ENCODE assay signal across 8 cellular contexts in the genomic region with DNA sequence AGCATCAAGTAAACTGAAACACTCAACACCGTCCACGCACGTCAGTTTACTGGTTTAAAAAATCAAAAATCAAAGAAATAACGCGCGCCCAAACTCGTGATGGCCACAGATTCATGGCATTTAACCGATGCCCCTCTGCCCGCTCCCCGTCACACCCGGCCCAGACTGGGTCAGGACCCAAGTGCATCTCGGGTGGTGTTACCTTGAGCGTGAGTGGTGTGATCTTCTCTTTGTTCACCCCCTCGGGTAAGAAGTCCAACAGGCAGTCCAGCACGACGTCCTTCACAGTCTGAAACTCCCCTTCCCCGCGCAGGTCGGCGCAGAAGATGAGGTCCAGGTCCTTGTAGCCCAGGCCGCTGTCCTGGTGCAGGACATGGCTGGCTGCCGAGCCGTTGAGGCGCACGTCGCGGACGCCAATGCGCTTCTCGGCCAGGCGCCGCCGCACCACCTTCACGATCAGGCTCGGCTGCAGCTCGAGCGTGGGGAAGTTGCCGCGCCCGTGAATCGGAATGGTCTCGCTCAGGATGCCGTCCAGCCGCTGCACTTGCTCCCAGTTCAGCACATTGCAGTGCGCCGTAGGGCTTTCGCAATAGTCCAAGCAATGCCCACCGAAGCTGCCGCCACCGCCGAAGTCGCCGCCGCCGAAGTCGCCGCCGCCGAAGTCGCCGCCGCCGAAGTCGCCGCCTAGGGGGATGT. TPM values are rescaled to one million over a fixed set of nuclear protein-coding genes. Genes with fewer than 3 reads are reported as not detected.
DNase-seq lines count a peak whose midpoint lies in the region; ATAC-seq and TF ChIP-seq lines count a peak whose summit lies in the region.

No MANE protein-coding gene starts in this region.

- no peaks in the 10 kb centered on the region for H3K9me3 Mint-ChIP-seq in stimulated activated effector memory CD8-positive, alpha-beta T cell treated with anti-CD3 and anti-CD28 coated beads, Interleukin-12 subunit alpha, Interleukin-12 subunit beta, amount 100 ng/mL, for 72 hours

- no peak overlapping the region for H3K27ac Mint-ChIP-seq in stimulated activated effector memory CD8-positive, alpha-beta T cell treated with anti-CD3 and anti-CD28 coated beads, Interleukin-12 subunit alpha, Interleukin-12 subunit beta, amount 100 ng/mL, for 72 hours

- TF ChIP-seq CTCF in lower lobe of right lung (IDR thresholded peaks at IDR 0.05) = no peak

- peak overlapping the region; percentile 77 for H3K4me3 ChIP-seq in HUES48 (ENCODE audit: low read depth, low read length)
- H3K4me3 ChIP-seq in lower lobe of right lung = peak overlapping the region; percentile 68

- H3K4me1 ChIP-seq in HUES48 (ENCODE audit: control insufficient read depth, insufficient read depth, low read length) = peaks cover 8% of the 10 kb centered on the region
- H3K4me1 ChIP-seq in lower lobe of right lung = peaks cover 27% of the 10 kb centered on the region

- H3K27ac ChIP-seq in HUES48 (ENCODE audit: low read depth, low read length) = peak overlapping the region; percentile 50
- peak overlapping the region; percentile 95 for H3K27ac ChIP-seq in lower lobe of right lung

- intact Hi-C loops in lower lobe of right lung (cut with DNase I) = no loop called here

- H3K36me3 ChIP-seq in HUES48 (ENCODE audit: control insufficient read depth, insufficient read depth, low read length) = no peaks in the 10 kb centered on the region
- peaks cover 4% of the 10 kb centered on the region for H3K36me3 ChIP-seq in lower lobe of right lung

- H3K27me3 ChIP-seq in HUES48 (ENCODE audit: control insufficient read depth, insufficient read depth, low read length) (peaks cover 42% of the 10 kb centered on the region), lower lobe of right lung (ENCODE audit: low read depth) (no peaks in the 10 kb centered on the region)

- peak overlapping the region; percentile 27; the same call in 1 of the 2 replicates for H3K9ac ChIP-seq in HUES48 (ENCODE audit: low read depth, low read length)

- peak; percentile 15 to 34 for ATAC-seq in lower lobe of right lung
- ATAC-seq in stimulated activated effector memory CD8-positive, alpha-beta T cell treated with anti-CD3 and anti-CD28 coated beads, Interleukin-12 subunit alpha, Interleukin-12 subunit beta, amount 100 ng/mL, for 72 hours = no peak

- H3K9me3 ChIP-seq in HUES48 (ENCODE audit: control insufficient read depth, insufficient read depth, low read length) (no peaks in the 10 kb centered on the region), lower lobe of right lung (no peaks in the 10 kb centered on the region)

- H3K4me3 Mint-ChIP-seq in stimulated activated effector memory CD8-positive, alpha-beta T cell treated with anti-CD3 and anti-CD28 coated beads, Interleukin-12 subunit alpha, Interleukin-12 subunit beta, amount 100 ng/mL, for 72 hours = peak overlapping the region; percentile 86

- DNase-seq in COR-L47 (lab: John Stamatoyannopoulos, UW) = peak; percentile 52
- DNase-seq in activated CD4-positive, alpha-beta T cell treated with anti-CD3 and anti-CD28 coated beads for 48 hours = peak; percentile 43
- DNase-seq in ecto neural progenitor cell (ENCODE audit: low spot score) = peak; percentile 71
- DNase-seq in lower lobe of right lung = peak; percentile 86
- peak; percentile 10 to 49 for DNase-seq in stimulated activated effector memory CD8-positive, alpha-beta T cell treated with anti-CD3 and anti-CD28 coated beads, Interleukin-12 subunit alpha, Interleukin-12 subunit beta, amount 100 ng/mL, for 72 hours (ENCODE audit: low spot score in 2 of 2)
- DNase-seq in NCI-H2081 (lab: John Stamatoyannopoulos, UW) = no peak
- DNase-seq in NCI-H1092 treated with DMSO at 0.1 percent for 48 hours (lab: John Stamatoyannopoulos, UW) = no peak

- H3K36me3 Mint-ChIP-seq in stimulated activated effector memory CD8-positive, alpha-beta T cell treated with anti-CD3 and anti-CD28 coated beads, Interleukin-12 subunit alpha, Interleukin-12 subunit beta, amount 100 ng/mL, for 72 hours = peaks cover 7% of the 10 kb centered on the region

- H3K4me1 Mint-ChIP-seq in stimulated activated effector memory CD8-positive, alpha-beta T cell treated with anti-CD3 and anti-CD28 coated beads, Interleukin-12 subunit alpha, Interleukin-12 subunit beta, amount 100 ng/mL, for 72 hours = peaks cover 24% of the 10 kb centered on the region

RNA-seq across cellular contexts. Expression of gene TENT5A, which starts 0.9 kb away (rescaled TPM):
- total RNA-seq in lower lobe of right lung = 26.6 TPM

Comparison
In these comparisons a context has a peak if more than half of its experiments do, and no peak if none do; other contexts are left out.
1. DNase-seq: peak in COR-L47 (single experiment), activated CD4-positive, alpha-beta T cell treated with anti-CD3 and anti-CD28 coated beads for 48 hours (single experiment), ecto neural progenitor cell (single experiment), lower lobe of right lung (single experiment) and stimulated activated effector memory CD8-positive, alpha-beta T cell treated with anti-CD3 and anti-CD28 coated beads, Interleukin-12 subunit alpha, Interleukin-12 subunit beta, amount 100 ng/mL, for 72 hours (2 of 2); none in NCI-H2081 (0 of 2) and NCI-H1092 treated with DMSO at 0.1 percent for 48 hours (single experiment).